27 cellular contexts compared by ENCODE assay signal in genomic region chr7:133843341-133843740, GRCh38.
"Had no signal": no experiment of that assay in that cellular context is flagged by ENCODE, and none has a peak within 500 bp of the region (broad histone marks: within the 10 kb centered on the region; RNA-seq: fewer than 3 reads in every experiment).

No MANE protein-coding gene starts in this region.

- H3K27ac Mint-ChIP-seq: dendritic cell treated with granulocyte-macrophage colony-stimulating factor and Interleukin-4, amounts not matched to agents 40 ng/mL and 50 ng/mL, for 4 days; immature natural killer cell; memory B cell; naive thymus-derived CD4-positive, alpha-beta T cell had no signal

- H3K4me3 ChIP-seq: colonic mucosa, dorsolateral prefrontal cortex, esophagus squamous epithelium, gastroesophageal sphincter, heart left ventricle, hepatocyte, left ventricle myocardium inferior, lower lobe of right lung had no signal

- ATAC-seq: esophagus mucosa; foreskin keratinocyte; gastroesophageal sphincter; heart left ventricle; left colon; left lobe of liver; lower lobe of right lung; naive thymus-derived CD4-positive, alpha-beta T cell had no signal

- DNase-seq: colonic mucosa; cortex of kidney; dorsolateral prefrontal cortex; effector CD4-positive, alpha-beta T cell; effector memory CD4-positive, alpha-beta T cell; erythroblast; esophagus squamous epithelium; foreskin keratinocyte; heart left ventricle; hypothalamus; immature natural killer cell; islet precursor cell; kidney; kidney glomerular epithelial cell; left colon; left ventricle myocardium inferior; lower lobe of right lung; mammary epithelial cell; mesendoderm; midbrain; naive thymus-derived CD4-positive, alpha-beta T cell had no signal

- H3K9me3 Mint-ChIP-seq: dendritic cell treated with granulocyte-macrophage colony-stimulating factor and Interleukin-4, amounts not matched to agents 40 ng/mL and 50 ng/mL, for 4 days; immature natural killer cell had no signal

- H3K4me3 Mint-ChIP-seq: dendritic cell treated with granulocyte-macrophage colony-stimulating factor and Interleukin-4, amounts not matched to agents 40 ng/mL and 50 ng/mL, for 4 days; immature natural killer cell; memory B cell had no signal

- H3K27me3 Mint-ChIP-seq: dendritic cell treated with granulocyte-macrophage colony-stimulating factor and Interleukin-4, amounts not matched to agents 40 ng/mL and 50 ng/mL, for 4 days; memory B cell; naive thymus-derived CD4-positive, alpha-beta T cell had no signal
